2 cellular contexts compared by ENCODE assay signal in genomic region chr3:171959532-171960044, GRCh38.
TF ChIP-seq lines count a peak whose summit lies in the region.

No MANE protein-coding gene starts in this region.

TF ChIP-seq in K562, 482 proteins besides CTCF, POLR2A, EP300 and RAD21 (continued from another document and continues in another):
- peak; percentile 71; the same call in 1 of the 2 replicates for TF ChIP-seq SMAD4 (CRISPR knock-in tag; conservative IDR thresholded peaks at IDR 0.05)
- TF ChIP-seq POLR2H (tag; IDR thresholded peaks at IDR 0.05; ENCODE audit: low read depth) = no peak
- no peak for TF ChIP-seq ZBTB33 (CRISPR knock-in tag; IDR thresholded peaks at IDR 0.05)
- 0 out of 2 replicates have a peak, but pooled peaks have one; percentile 42 for TF ChIP-seq ZNF197 (CRISPR knock-in tag; IDR thresholded peaks at IDR 0.05; ENCODE audit: low read depth)
- no peak for TF ChIP-seq ZNF232 (CRISPR knock-in tag; IDR thresholded peaks at IDR 0.05)
- TF ChIP-seq CBX3 (IDR thresholded peaks at IDR 0.05; ENCODE audit: borderline replicate concordance in 1 of 2, low read length in 2 of 2) = peak in 1 of 2 experiments; percentile 30; a peak in 1 of 3 replicates
- TF ChIP-seq, protein P1, sequence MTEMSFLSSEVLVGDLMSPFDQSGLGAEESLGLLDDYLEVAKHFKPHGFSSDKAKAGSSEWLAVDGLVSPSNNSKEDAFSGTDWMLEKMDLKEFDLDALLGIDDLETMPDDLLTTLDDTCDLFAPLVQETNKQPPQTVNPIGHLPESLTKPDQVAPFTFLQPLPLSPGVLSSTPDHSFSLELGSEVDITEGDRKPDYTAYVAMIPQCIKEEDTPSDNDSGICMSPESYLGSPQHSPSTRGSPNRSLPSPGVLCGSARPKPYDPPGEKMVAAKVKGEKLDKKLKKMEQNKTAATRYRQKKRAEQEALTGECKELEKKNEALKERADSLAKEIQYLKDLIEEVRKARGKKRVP (CRISPR knock-in tag; IDR thresholded peaks at IDR 0.05) = 0 out of 2 replicates have a peak, but pooled peaks have one; percentile 15
- peak; percentile 22; the same call in 1 of the 2 replicates for TF ChIP-seq DMBX1 (CRISPR knock-in tag; IDR thresholded peaks at IDR 0.05; ENCODE audit: borderline replicate concordance)
- TF ChIP-seq ZNF395 (CRISPR knock-in tag; IDR thresholded peaks at IDR 0.05) = peak; percentile 45
- TF ChIP-seq CGGBP1 (CRISPR knock-in tag; IDR thresholded peaks at IDR 0.05) = no peak
- TF ChIP-seq, protein P2, sequence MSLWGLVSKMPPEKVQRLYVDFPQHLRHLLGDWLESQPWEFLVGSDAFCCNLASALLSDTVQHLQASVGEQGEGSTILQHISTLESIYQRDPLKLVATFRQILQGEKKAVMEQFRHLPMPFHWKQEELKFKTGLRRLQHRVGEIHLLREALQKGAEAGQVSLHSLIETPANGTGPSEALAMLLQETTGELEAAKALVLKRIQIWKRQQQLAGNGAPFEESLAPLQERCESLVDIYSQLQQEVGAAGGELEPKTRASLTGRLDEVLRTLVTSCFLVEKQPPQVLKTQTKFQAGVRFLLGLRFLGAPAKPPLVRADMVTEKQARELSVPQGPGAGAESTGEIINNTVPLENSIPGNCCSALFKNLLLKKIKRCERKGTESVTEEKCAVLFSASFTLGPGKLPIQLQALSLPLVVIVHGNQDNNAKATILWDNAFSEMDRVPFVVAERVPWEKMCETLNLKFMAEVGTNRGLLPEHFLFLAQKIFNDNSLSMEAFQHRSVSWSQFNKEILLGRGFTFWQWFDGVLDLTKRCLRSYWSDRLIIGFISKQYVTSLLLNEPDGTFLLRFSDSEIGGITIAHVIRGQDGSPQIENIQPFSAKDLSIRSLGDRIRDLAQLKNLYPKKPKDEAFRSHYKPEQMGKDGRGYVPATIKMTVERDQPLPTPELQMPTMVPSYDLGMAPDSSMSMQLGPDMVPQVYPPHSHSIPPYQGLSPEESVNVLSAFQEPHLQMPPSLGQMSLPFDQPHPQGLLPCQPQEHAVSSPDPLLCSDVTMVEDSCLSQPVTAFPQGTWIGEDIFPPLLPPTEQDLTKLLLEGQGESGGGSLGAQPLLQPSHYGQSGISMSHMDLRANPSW (CRISPR knock-in tag; IDR thresholded peaks at IDR 0.05) = no peak
- no peak for TF ChIP-seq ZNF764 (CRISPR knock-in tag; IDR thresholded peaks at IDR 0.05; ENCODE audit: low read depth)
- TF ChIP-seq NRF1 (conservative IDR thresholded peaks at IDR 0.05 in 1 of 2, IDR thresholded peaks at IDR 0.05 in 1 of 2) = no peak
- no peak for TF ChIP-seq SFPQ (IDR thresholded peaks at IDR 0.05; ENCODE audit: low read depth, low read length)
- TF ChIP-seq ZBTB17 (CRISPR knock-in tag; IDR thresholded peaks at IDR 0.05) = peak; percentile 29; the same call in 1 of the 2 replicates
- no peak for TF ChIP-seq TAF9B (IDR thresholded peaks at IDR 0.05; ENCODE audit: partially characterized antibody)

TF ChIP-seq in liver, 16 proteins besides CTCF, POLR2A, EP300 and RAD21 (continued from another document):
- TF ChIP-seq ZBTB33 (IDR thresholded peaks at IDR 0.05) = peak; percentile 52
- no peak for TF ChIP-seq FOXA1 (IDR thresholded peaks at IDR 0.05)
- TF ChIP-seq REST (IDR thresholded peaks at IDR 0.05) = peak; percentile 82
- peak; percentile 20 for TF ChIP-seq FOXA2 (IDR thresholded peaks at IDR 0.05)
- TF ChIP-seq RXRA (IDR thresholded peaks at IDR 0.05) = peak; percentile 72 to 90
- TF ChIP-seq MAX (IDR thresholded peaks at IDR 0.05) = peak; percentile 87
- peak; percentile 88 for TF ChIP-seq SP1 (IDR thresholded peaks at IDR 0.05)
- TF ChIP-seq EGR1 (IDR thresholded peaks at IDR 0.05; ENCODE audit: low read depth in 2 of 2) = peak; percentile 67 to 94
- peak; percentile 88 to 94 for TF ChIP-seq HNF4A (conservative IDR thresholded peaks at IDR 0.05)
- TF ChIP-seq NR2F2 (IDR thresholded peaks at IDR 0.05) = no peak
